ENCODE assay signal across 8 cellular contexts in the genomic region with DNA sequence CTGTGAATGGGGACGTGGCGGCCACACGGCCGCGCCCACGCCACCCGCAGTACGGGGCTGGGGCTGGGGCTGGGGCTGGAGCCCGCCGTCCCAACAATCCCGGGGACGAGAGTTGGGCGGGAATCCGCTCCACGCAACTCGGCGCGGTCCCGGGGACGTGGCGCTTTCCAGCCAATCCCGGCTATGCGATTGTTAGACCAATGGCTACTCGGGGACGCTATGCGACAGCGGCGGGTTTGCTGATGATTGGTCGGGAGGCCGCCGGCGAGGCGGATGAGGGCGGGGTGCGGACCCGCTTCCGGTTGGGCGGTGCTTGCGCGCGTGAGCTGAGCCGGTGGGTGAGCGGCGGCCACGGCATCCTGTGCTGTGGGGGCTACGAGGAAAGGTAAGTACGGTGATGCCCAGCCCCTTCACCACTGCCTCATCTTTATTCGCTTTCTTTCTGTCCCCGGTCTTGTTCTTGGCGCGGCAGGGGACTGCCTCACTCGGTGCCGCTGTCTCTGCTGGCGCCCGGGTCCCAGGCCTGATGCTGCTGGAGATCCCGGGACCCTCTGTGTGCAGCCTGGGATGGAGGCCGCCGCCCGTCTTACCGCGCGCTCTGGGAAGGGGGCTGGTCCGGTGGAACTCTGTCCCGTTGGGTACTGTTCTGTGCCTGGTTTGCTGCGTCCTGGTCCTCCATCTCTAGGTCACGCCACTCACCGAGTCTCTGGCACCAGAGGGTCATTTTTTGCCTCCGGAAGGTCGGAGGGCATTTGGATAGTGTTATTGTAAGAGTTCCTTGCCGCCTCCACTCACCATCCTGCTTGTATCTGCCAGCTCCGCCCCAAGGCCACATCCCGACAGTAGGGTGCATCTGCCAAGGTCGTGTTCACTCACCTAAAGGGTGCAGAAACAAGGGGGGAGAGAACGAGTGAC.
DNase-seq lines count a peak whose midpoint lies in the region; ATAC-seq lines count a peak whose summit lies in the region.

A gene (plus strand): TSS at position 312 of the 915 bp plus-strand sequence. CDS start 9,225 bp downstream, outside the sequence.

- H3K27ac ChIP-seq in cingulate gyrus (ENCODE audit: low read depth, low read length): peak within 1 kb of the TSS; percentile 82

- peak; percentile 97 for DNase-seq in Ammon's horn (ENCODE audit: low spot score)
- peak; percentile 98 for DNase-seq in GM19238 (ENCODE audit: insufficient read length, low spot score)
- DNase-seq in NCI-H524 (lab: John Stamatoyannopoulos, UW): peak; percentile 87 to 95
- peak; percentile 90 to 92 for DNase-seq in activated CD4-positive, alpha-beta T cell treated with anti-CD3 and anti-CD28 coated beads for 4 hours
- DNase-seq in kidney glomerular epithelial cell (lab: John Stamatoyannopoulos, UW): peak; percentile 89
- DNase-seq in stimulated activated CD4-positive, alpha-beta T cell treated with anti-CD3 and anti-CD28 coated beads, Interleukin-1b, Interleukin-23, amount 100 ng/mL, for 1 hour (ENCODE audit: low read depth in 2 of 2): peak; percentile 75 to 83

- peak; percentile 98 for ATAC-seq in HG03442 (IDR thresholded peaks at IDR 0.05; ENCODE audit: unreplicated experiment)

Comparison
In these comparisons a context has a peak if more than half of its experiments do, and no peak if none do; other contexts are left out.
1. Peak in every context shown above with its lines: DNase-seq, ATAC-seq and H3K27ac ChIP-seq.